In genomic region chr2:38751847-38752410, GRCh38 we compare ENCODE assay signal across 8 cellular contexts. TPM values are rescaled to one million over a fixed set of nuclear protein-coding genes. Genes with fewer than 3 reads are reported as not detected.
DNase-seq lines count a peak whose midpoint lies in the region; ATAC-seq and TF ChIP-seq lines count a peak whose summit lies in the region.

No MANE protein-coding gene starts in this region.

- 61% methylated on average over 8 of the region's 8 CpGs for WGBS in esophagus muscularis mucosa

- H3K27me3 ChIP-seq in esophagus muscularis mucosa = no peaks in the 10 kb centered on the region

- peaks cover 34 to 41% (median 37%) of the 10 kb centered on the region in 4 donors for H3K4me1 ChIP-seq in esophagus muscularis mucosa

- peak overlapping the region; percentile 77 to 91 (median 84) for H3K4me3 ChIP-seq in esophagus muscularis mucosa

- peaks cover 22 to 26% (median 24%) of the 10 kb centered on the region in 4 donors for H3K36me3 ChIP-seq in esophagus muscularis mucosa

- in situ Hi-C loops in SK-MEL-5 (cut with HindIII; ENCODE audit: low pct_unique_long_range_greater_than_20kb, low sequenced_read_pairs) = no loop called here

- H3K9me3 ChIP-seq in esophagus muscularis mucosa = no peaks in the 10 kb centered on the region

- intact Hi-C loops in esophagus muscularis mucosa (cut with DNase I) = no loop called here

- peak overlapping the region; percentile 96 to 99 (median 98) for H3K27ac ChIP-seq in esophagus muscularis mucosa (replicated peaks in 1 of 4)

- ATAC-seq in HG02642 (IDR thresholded peaks at IDR 0.05; ENCODE audit: poor library complexity, unreplicated experiment) (no peak), left lobe of liver (no peak)

- DNase-seq in stimulated activated CD4-positive, alpha-beta T cell treated with anti-CD3 and anti-CD28 coated beads, Interleukin-4, amount 100 ng/mL, for 24 hours = peak; percentile 46
- no peak for DNase-seq in stimulated activated CD4-positive, alpha-beta T cell treated with anti-CD3 and anti-CD28 coated beads, Interleukin-15, amount 100 ng/mL, for 24 hours
- peak; percentile 54 for DNase-seq in SK-MEL-5 (ENCODE audit: low read depth, low spot score)
- DNase-seq in esophagus muscularis mucosa (ENCODE audit: extremely low spot score) = no peak
- peak; percentile 30 for DNase-seq in pons (ENCODE audit: low spot score)
- DNase-seq in globus pallidus (ENCODE audit: low spot score) = no peak
- DNase-seq in left lobe of liver (ENCODE audit: low spot score) = no peak

- TF ChIP-seq CTCF in esophagus muscularis mucosa (IDR thresholded peaks at IDR 0.05) = no peak

- TF ChIP-seq EP300 in esophagus muscularis mucosa (IDR thresholded peaks at IDR 0.05) = no peak

- no peak for TF ChIP-seq POLR2A in esophagus muscularis mucosa (IDR thresholded peaks at IDR 0.05; ENCODE audit: low read depth)

RNA-seq across cellular contexts. Expression of gene SRSF7, which starts 0.8 kb away (rescaled TPM):
- 134 and 140 TPM in 2 replicates for total RNA-seq in SK-MEL-5 (2014; rRNA removed; shearing (Covaris generic))
- polyA plus RNA-seq in SK-MEL-5 (2015; cell fraction: cytosol; rRNA removed) = 126 and 132 TPM in 2 replicates
- 1,536 and 1,690 TPM in 2 replicates for polyA plus RNA-seq in SK-MEL-5 (2015; cell fraction: nucleus; rRNA removed)
- total RNA-seq in esophagus muscularis mucosa = 100 to 1,000 TPM in 1 of 4 donors, 10 to 100 TPM in 3; 41.4 to 100 (median 56.8) TPM
- total RNA-seq in left lobe of liver = 47.8 TPM

RNA-seq across cellular contexts. Expression of gene GEMIN6, which starts 26.1 kb away (rescaled TPM):
- 33.9 and 37.2 TPM in 2 replicates for total RNA-seq in SK-MEL-5 (2014; rRNA removed; shearing (Covaris generic))
- 17.4 and 19.6 TPM in 2 replicates for polyA plus RNA-seq in SK-MEL-5 (2015; cell fraction: cytosol; rRNA removed)
- polyA plus RNA-seq in SK-MEL-5 (2015; cell fraction: nucleus; rRNA removed) = 2.1 and 8.7 TPM in 2 replicates
- total RNA-seq in esophagus muscularis mucosa = 1 to 10 TPM; 2.8 to 9.9 (median 7.4) TPM
- total RNA-seq in left lobe of liver = 9.7 TPM

Comparison
In these comparisons a context has a peak if more than half of its experiments do, and no peak if none do; other contexts are left out.
1. DNase-seq: peak in stimulated activated CD4-positive, alpha-beta T cell treated with anti-CD3 and anti-CD28 coated beads, Interleukin-4, amount 100 ng/mL, for 24 hours (single experiment), SK-MEL-5 (single experiment) and pons (single experiment); none in stimulated activated CD4-positive, alpha-beta T cell treated with anti-CD3 and anti-CD28 coated beads, Interleukin-15, amount 100 ng/mL, for 24 hours (single experiment), esophagus muscularis mucosa (single experiment), globus pallidus (single experiment) and left lobe of liver (single experiment).